8 cellular contexts compared by ENCODE assay signal in genomic region chr2:88265352-88265960, GRCh38.
DNase-seq lines count a peak whose midpoint lies in the region; ATAC-seq, FAIRE-seq and TF ChIP-seq lines count a peak whose summit lies in the region.

No MANE protein-coding gene starts in this region.

- TF ChIP-seq CTCF in GM10266 (IDR thresholded peaks at IDR 0.05; ENCODE audit: control insufficient read depth, insufficient read depth, low read depth, missing control alignments) (no peak), HepG2 (CRISPR knock-in tag; IDR thresholded peaks at IDR 0.05) (no peak), uterus (IDR thresholded peaks at IDR 0.05) (no peak)

- H3K79me2 ChIP-seq in HepG2 (ENCODE audit: insufficient read depth, low read length), result no peaks in the 10 kb centered on the region

- TF ChIP-seq EP300 in HepG2 (IDR thresholded peaks at IDR 0.05; ENCODE audit: low read depth in 2 of 2, low read length in 2 of 2), result peak in 1 of 2 experiments; percentile 53; a peak in 1 of 4 replicates
- TF ChIP-seq EP300 in HepG2 (CRISPR knock-in tag; IDR thresholded peaks at IDR 0.05; ENCODE audit: borderline replicate concordance), result no peak

- H3K27ac ChIP-seq in HepG2 (ENCODE audit: extremely low read length, insufficient read depth, low read length) (no peak overlapping the region), SJCRH30 (no peak overlapping the region), uterus (no peak overlapping the region)

- DNase-seq in GM10266 (ENCODE audit: extremely low spot score) (peak; percentile 45), SKM-1 treated with dmso at 0.1 percent for 144 hours (lab: John Stamatoyannopoulos, UW; ENCODE audit: unreplicated experiment) (peak; percentile 69), HepG2 (ENCODE audit: low spot score) (peak; percentile 86), GM03348 (ENCODE audit: low spot score) (no peak), SJCRH30 (no peak), NCI-H2029 (lab: John Stamatoyannopoulos, UW) (no peak), uterus (no peak)

- H3K9me3 ChIP-seq in HepG2 (ENCODE audit: low read length) (no peaks in the 10 kb centered on the region), SJCRH30 (replicated peaks) (no peaks in the 10 kb centered on the region), uterus (no peaks in the 10 kb centered on the region)

- H3K4me3 ChIP-seq in HepG2 (replicated peaks in 1 of 3; ENCODE audit: insufficient read depth in 1 of 3, low read depth in 2 of 3, low read length in 3 of 3) (no peak overlapping the region), SJCRH30 (no peak overlapping the region), uterus (no peak overlapping the region)

- no peaks in the 10 kb centered on the region for H4K20me1 ChIP-seq in HepG2 (ENCODE audit: insufficient read depth, low read length)

- peak overlapping the region; percentile 39; the same call in 1 of the 2 replicates for H3K9ac ChIP-seq in HepG2 (ENCODE audit: insufficient read depth, low read depth, low read length)

- intact Hi-C loops in HepG2 (cut with micrococcal nuclease; ENCODE audit: unreplicated experiment), result loop anchor here (1.0 to 2.0 kb wide), 2 partner anchors 55 to 74 kb away; no protein-coding TSS in a partner anchor
- intact Hi-C loops in uterus (cut with DNase I; ENCODE audit: low total_unique reads), result no loop called here

- peaks cover 0 to 8% of the 10 kb centered on the region in 2 experiments; a peak in 2 of 5 replicates for H3K27me3 ChIP-seq in HepG2 (ENCODE audit: control insufficient read depth in 1 of 2, insufficient read depth in 2 of 2, low read length in 2 of 2)
- H3K27me3 ChIP-seq in SJCRH30, result peaks cover 12% of the 10 kb centered on the region; the same call in 1 of the 2 replicates
- no peaks in the 10 kb centered on the region for H3K27me3 ChIP-seq in uterus

- 0% methylated on average over 4 of the region's 4 CpGs for WGBS in HepG2 (ENCODE audit: low lambda C conversion rate)

- peak overlapping the region; percentile 42 for H3K4me2 ChIP-seq in HepG2 (ENCODE audit: low read depth, low read length)

- H3K4me1 ChIP-seq in HepG2 (ENCODE audit: insufficient read depth, low read length) (peaks cover 29% of the 10 kb centered on the region), SJCRH30 (no peaks in the 10 kb centered on the region), uterus (no peaks in the 10 kb centered on the region)

- POLR2A ChIA-PET in HepG2 (lab: Yijun Ruan, JAX), result interaction anchor here (0.7 to 3.3 kb wide), 2 partner anchors 47 to 55 kb away, joined by 3 to 26 read pairs; no protein-coding TSS in a partner anchor

- TF ChIP-seq POLR2A in HepG2 (IDR thresholded peaks at IDR 0.05; ENCODE audit: insufficient read depth in 1 of 2, low read depth in 2 of 2, low read length in 2 of 2), result no peak
- TF ChIP-seq POLR2A in uterus (IDR thresholded peaks at IDR 0.05), result no peak

- no peak for TF ChIP-seq RAD21 in HepG2 (CRISPR knock-in tag; IDR thresholded peaks at IDR 0.05)

- BruUV-seq in HepG2 (replicated peaks; lab: Mats Ljungman, UMichigan), result no TSS peak

- no peak overlapping the region for H2AFZ ChIP-seq in HepG2 (ENCODE audit: low read length)

- H3K36me3 ChIP-seq in HepG2 (replicated peaks in 1 of 2; ENCODE audit: control insufficient read depth in 1 of 2, insufficient read depth in 2 of 2, low read length in 2 of 2) (no peaks in the 10 kb centered on the region), SJCRH30 (no peaks in the 10 kb centered on the region), uterus (no peaks in the 10 kb centered on the region)

- peak; percentile 48 for ATAC-seq in HG02610 (IDR thresholded peaks at IDR 0.05; ENCODE audit: unreplicated experiment)
- peak; percentile 93 for ATAC-seq in HepG2

- FAIRE-seq in HepG2 (lab: Jason Lieb, UNC), result peak; percentile 90

- in situ Hi-C loops in HepG2 (cut with HindIII; ENCODE audit: extremely low pct_ligation_motif_present, low pct_unique_long_range_greater_than_20kb), result no loop called here

- CTCF ChIA-PET in HepG2 (lab: Yijun Ruan, JAX; ENCODE audit: low intra/inter-chr PET ratio, low total read pairs), result interaction anchor here (1.3 kb wide), 1 partner anchor 54 kb away, joined by 3 read pairs; no protein-coding TSS in a partner anchor

TF ChIP-seq in HepG2, 621 proteins besides CTCF, POLR2A, EP300 and RAD21 (continues in another document):
- TF ChIP-seq NFYB (CRISPR knock-in tag; IDR thresholded peaks at IDR 0.05) (no peak), ZNF543 (CRISPR knock-in tag; IDR thresholded peaks at IDR 0.05) (no peak), DNMT3B (CRISPR knock-in tag; conservative IDR thresholded peaks at IDR 0.05) (peak; percentile 83; the same call in 1 of the 2 replicates), ATRX (CRISPR knock-in tag; IDR thresholded peaks at IDR 0.05; ENCODE audit: borderline replicate concordance) (no peak), TARDBP (CRISPR knock-in tag; IDR thresholded peaks at IDR 0.05) (no peak), JDP2 (CRISPR knock-in tag; IDR thresholded peaks at IDR 0.05; ENCODE audit: borderline replicate concordance) (no peak), FOSL1 (CRISPR knock-in tag; IDR thresholded peaks at IDR 0.05; ENCODE audit: borderline replicate concordance) (peak; percentile 92), TEF (CRISPR knock-in tag; IDR thresholded peaks at IDR 0.05) (peak; percentile 78), ETV5 (CRISPR knock-in tag; IDR thresholded peaks at IDR 0.05; ENCODE audit: borderline replicate concordance) (peak; percentile 51; the same call in 1 of the 2 replicates), DPF2 (CRISPR knock-in tag; IDR thresholded peaks at IDR 0.05; ENCODE audit: borderline replicate concordance, low read depth) (no peak), FOXP1 (IDR thresholded peaks at IDR 0.05) (no peak), FOXP1 (CRISPR knock-in tag; IDR thresholded peaks at IDR 0.05) (peak; percentile 8; the same call in 1 of the 2 replicates), ZNF788 (CRISPR knock-in tag; IDR thresholded peaks at IDR 0.05; ENCODE audit: borderline replicate concordance) (0 out of 2 replicates have a peak, but pooled peaks have one; percentile 16), ATF3 (CRISPR knock-in tag; IDR thresholded peaks at IDR 0.05) (peak; percentile 92), ATF5 (CRISPR knock-in tag; IDR thresholded peaks at IDR 0.05; ENCODE audit: low read depth) (no peak), KLF16 (CRISPR knock-in tag; IDR thresholded peaks at IDR 0.05) (0 out of 4 replicates have a peak, but pooled peaks of 1 of the 2 experiments have one; percentile 59), SIX4 (CRISPR knock-in tag; IDR thresholded peaks at IDR 0.05) (no peak), ZNF382 (CRISPR knock-in tag; IDR thresholded peaks at IDR 0.05; ENCODE audit: borderline replicate concordance) (no peak), ZBTB20 (CRISPR knock-in tag; IDR thresholded peaks at IDR 0.05; ENCODE audit: borderline replicate concordance, low read depth) (0 out of 2 replicates have a peak, but pooled peaks have one; percentile 28), ZNF724P (CRISPR knock-in tag; IDR thresholded peaks at IDR 0.05; ENCODE audit: borderline replicate concordance) (no peak), SALL1 (CRISPR knock-in tag; IDR thresholded peaks at IDR 0.05) (peak; percentile 66; the same call in 1 of the 2 replicates), U2AF2 (IDR thresholded peaks at IDR 0.05; ENCODE audit: low read depth, low read length) (no peak), ZNF350 (CRISPR knock-in tag; IDR thresholded peaks at IDR 0.05; ENCODE audit: borderline replicate concordance, low read depth) (no peak), SYNCRIP (IDR thresholded peaks at IDR 0.05; ENCODE audit: insufficient read depth, low read depth, low read length) (no peak), ZNF264 (CRISPR knock-in tag; IDR thresholded peaks at IDR 0.05) (0 out of 2 replicates have a peak, but pooled peaks have one; percentile 42), ZFP41 (CRISPR knock-in tag; IDR thresholded peaks at IDR 0.05; ENCODE audit: borderline replicate concordance) (no peak), KDM1A (CRISPR knock-in tag; IDR thresholded peaks at IDR 0.05) (0 out of 2 replicates have a peak, but pooled peaks have one; percentile 7), ZFP82 (CRISPR knock-in tag; IDR thresholded peaks at IDR 0.05; ENCODE audit: borderline replicate concordance) (no peak), SOX6 (IDR thresholded peaks at IDR 0.05) (no peak), SOX6 (CRISPR knock-in tag; IDR thresholded peaks at IDR 0.05) (peak; percentile 52), ZNF629 (CRISPR knock-in tag; conservative IDR thresholded peaks at IDR 0.05) (peak; percentile 51), HNRNPK (IDR thresholded peaks at IDR 0.05; ENCODE audit: low read depth, low read length, poor library complexity, severe bottlenecking) (no peak), HNRNPH1 (optimal IDR thresholded peaks at IDR 0.05; ENCODE audit: low read depth, low read length) (no peak), ZSCAN9 (CRISPR knock-in tag; IDR thresholded peaks at IDR 0.05; ENCODE audit: borderline replicate concordance) (0 out of 2 replicates have a peak, but pooled peaks have one; percentile 16), ZNF468 (CRISPR knock-in tag; IDR thresholded peaks at IDR 0.05) (no peak), ZNF263 (CRISPR knock-in tag; IDR thresholded peaks at IDR 0.05) (peak; percentile 72; the same call in 1 of the 2 replicates), ONECUT2 (CRISPR knock-in tag; IDR thresholded peaks at IDR 0.05) (no peak)

Comparison
In these comparisons a context has a peak if more than half of its experiments do, and no peak if none do; other contexts are left out.
1. DNase-seq: peak in GM10266 (single experiment), SKM-1 treated with dmso at 0.1 percent for 144 hours (single experiment) and HepG2 (single experiment); none in GM03348 (single experiment), SJCRH30 (0 of 2), NCI-H2029 (single experiment) and uterus (0 of 2).